ENCODE assay signal across 8 cellular contexts in genomic region chr18:48230459-48231113, GRCh38.
A peak's percentile ranks its signal among the peaks of the same experiment; 100 is the strongest.
DNase-seq lines count a peak whose midpoint lies in the region; ATAC-seq and TF ChIP-seq lines count a peak whose summit lies in the region.

No MANE protein-coding gene starts in this region.

- H3K36me3 Mint-ChIP-seq in chondrocyte (ENCODE audit: low read depth) = peaks cover 2% of the 10 kb centered on the region

- no peaks in the 10 kb centered on the region for H3K36me3 ChIP-seq in DOHH2 (ENCODE audit: control insufficient read depth, low read length)
- no peaks in the 10 kb centered on the region for H3K36me3 ChIP-seq in lower lobe of right lung

- intact Hi-C loops in lower lobe of right lung (cut with DNase I) = loop anchor here (10.0 kb wide), 1 partner anchor 326 kb away; no protein-coding TSS in a partner anchor

- ATAC-seq in lower lobe of right lung (peak; percentile 82 to 86), HG02840 (IDR thresholded peaks at IDR 0.05; ENCODE audit: low FRiP score, unreplicated experiment) (no peak)

- no peak overlapping the region for H3K27ac Mint-ChIP-seq in chondrocyte (ENCODE audit: unreplicated experiment)

- H3F3A ChIP-seq in DOHH2 (ENCODE audit: control insufficient read depth, insufficient read depth) = no peaks in the 10 kb centered on the region

- H3K4me1 ChIP-seq in DOHH2 (ENCODE audit: control insufficient read depth, low read length) (no peaks in the 10 kb centered on the region), lower lobe of right lung (peaks cover 43% of the 10 kb centered on the region)

- H3K79me2 ChIP-seq in DOHH2 (ENCODE audit: control insufficient read depth, low read length) = no peaks in the 10 kb centered on the region

- H3K4me3 ChIP-seq in DOHH2 (ENCODE audit: low read length) = no peak overlapping the region
- no peak overlapping the region for H3K4me3 ChIP-seq in lower lobe of right lung

- no peak overlapping the region for H3K4me3 Mint-ChIP-seq in chondrocyte (ENCODE audit: unreplicated experiment)

- H3K9me2 ChIP-seq in DOHH2 (replicated peaks; ENCODE audit: control insufficient read depth, low read length) = no peaks in the 10 kb centered on the region

- H3K9me3 Mint-ChIP-seq in chondrocyte (ENCODE audit: low read depth) = peaks cover under 1% of the 10 kb centered on the region

- no peak overlapping the region for H3K27ac ChIP-seq in DOHH2 (ENCODE audit: low read depth, low read length)
- no peak overlapping the region for H3K27ac ChIP-seq in lower lobe of right lung

- TF ChIP-seq CTCF in DOHH2 (IDR thresholded peaks at IDR 0.05; ENCODE audit: low read depth, low read length, poor library complexity, severe bottlenecking) = peak; percentile 52
- peak; percentile 81 for TF ChIP-seq CTCF in chondrocyte (IDR thresholded peaks at IDR 0.05)
- peak; percentile 48 for TF ChIP-seq CTCF in lower lobe of right lung (IDR thresholded peaks at IDR 0.05)

- peaks cover 29% of the 10 kb centered on the region for H3K4me1 Mint-ChIP-seq in chondrocyte (ENCODE audit: low read depth)

- H3K9me3 ChIP-seq in DOHH2 (ENCODE audit: control insufficient read depth, insufficient read depth, low read length) (no peaks in the 10 kb centered on the region), lower lobe of right lung (no peaks in the 10 kb centered on the region)

- H4K20me1 ChIP-seq in DOHH2 (ENCODE audit: control insufficient read depth, insufficient read depth, low read depth, low read length) = no peaks in the 10 kb centered on the region

- DNase-seq in HT1080 (ENCODE audit: low read depth) (peak; percentile 56), NOMO-1 treated with dmso at 0.1 percent for 144 hours (lab: John Stamatoyannopoulos, UW; ENCODE audit: unreplicated experiment) (peak; percentile 25), chondrocyte (ENCODE audit: low spot score) (no peak), lower lobe of right lung (peak; percentile 79), cerebellum (ENCODE audit: low spot score) (no peak)
- DNase-seq in stimulated activated CD4-positive, alpha-beta T cell treated with anti-CD3 and anti-CD28 coated beads, Interleukin-4, amount 100 ng/mL, for 4 hours = no peak

- peaks cover 19% of the 10 kb centered on the region for H3K27me3 Mint-ChIP-seq in chondrocyte (ENCODE audit: low read depth)

- H3K27me3 ChIP-seq in DOHH2 (ENCODE audit: control insufficient read depth, low read length) = no peaks in the 10 kb centered on the region
- H3K27me3 ChIP-seq in lower lobe of right lung (ENCODE audit: low read depth) = no peaks in the 10 kb centered on the region

- H3K4me2 ChIP-seq in DOHH2 (ENCODE audit: low read length) = no peak overlapping the region

Comparison
In these comparisons a context has a peak if more than half of its experiments do, and no peak if none do; other contexts are left out.
1. DNase-seq: peak in HT1080 (single experiment), NOMO-1 treated with dmso at 0.1 percent for 144 hours (single experiment) and lower lobe of right lung (single experiment); none in chondrocyte (single experiment), cerebellum (single experiment) and stimulated activated CD4-positive, alpha-beta T cell treated with anti-CD3 and anti-CD28 coated beads, Interleukin-4, amount 100 ng/mL, for 4 hours (0 of 2).
2. Peak in every context shown above with its lines, with median percentiles within 50 percentile points of each other: CTCF ChIP-seq.